Comparison of ENCODE assay signal across 27 cellular contexts in genomic region chr4:8710416-8710815, GRCh38.
DNase-seq lines count a peak whose midpoint lies in the region; ATAC-seq and TF ChIP-seq lines count a peak whose summit lies in the region.
"Had no signal": no experiment of that assay in that cellular context is flagged by ENCODE, and none has a peak within 500 bp of the region (broad histone marks: within the 10 kb centered on the region; RNA-seq: fewer than 3 reads in every experiment).

No MANE protein-coding gene starts in this region.

- H3K36me3 Mint-ChIP-seq in WTC11 = peaks cover 15% of the 10 kb centered on the region
- no peaks in the 10 kb centered on the region for H3K36me3 Mint-ChIP-seq in activated T-helper 17 cell treated with anti-CD3 and anti-CD28 coated beads, Interleukin-2, amount 50 U/mL, for 72 hours (ENCODE audit: low read depth)
- H3K36me3 Mint-ChIP-seq: CD8-positive, alpha-beta T cell had no signal

- CTCF ChIA-PET in WTC11 (lab: Charles Lee) = interaction anchor here (0.5 kb wide), 1 partner anchor 1317 kb away, joined by 3 read pairs; no protein-coding TSS in a partner anchor

- H3K27me3 ChIP-seq in lower lobe of right lung (ENCODE audit: low read depth) = peaks cover 25% of the 10 kb centered on the region
- peaks cover 0 to 45% (median 6%) of the 10 kb centered on the region in 3 donors for H3K27me3 ChIP-seq in stomach

- no peak for TF ChIP-seq CTCF in WTC11 (IDR thresholded peaks at IDR 0.05)
- no peak for TF ChIP-seq CTCF in lower lobe of right lung (IDR thresholded peaks at IDR 0.05)
- no peak for TF ChIP-seq CTCF in stomach (IDR thresholded peaks at IDR 0.05)

- no peak overlapping the region for H3K4me3 Mint-ChIP-seq in WTC11
- no peak overlapping the region for H3K4me3 Mint-ChIP-seq in activated T-helper 17 cell treated with anti-CD3 and anti-CD28 coated beads, Interleukin-2, amount 50 U/mL, for 72 hours
- H3K4me3 Mint-ChIP-seq: activated T-cell treated with anti-CD3 and anti-CD28 coated beads, Interleukin-2, amount 50 U/mL, for 4 hours; CD8-positive, alpha-beta T cell; stimulated activated naive B cell treated with anti-CD40 and anti-IgM and Interleukin-4, amounts not matched to agents 10 μg/mL and 1 μg/mL and 100 μg/mL, for 72 hours had no signal

- TF ChIP-seq POLR2A in stomach (IDR thresholded peaks at IDR 0.05) = no peak

- H3K27ac ChIP-seq in lower lobe of right lung = no peak overlapping the region
- no peak overlapping the region for H3K27ac ChIP-seq in stomach
- H3K27ac ChIP-seq: brain microvascular endothelial cell, epithelial cell of prostate, GM23248, PC-9, psoas muscle, thoracic aorta had no signal

- H3K36me3 ChIP-seq in lower lobe of right lung (no peaks in the 10 kb centered on the region), stomach (no peaks in the 10 kb centered on the region)
- H3K36me3 ChIP-seq: brain microvascular endothelial cell, thoracic aorta had no signal

- intact Hi-C loops in lower lobe of right lung (cut with DNase I) = no loop called here
- intact Hi-C loops in stomach (cut with DNase I; ENCODE audit: low total_unique reads) = no loop called here

- 81 to 95% (median 90%) methylated on average over 5 to 6 of the region's 6 CpGs for WGBS in stomach, 5 donors

- no peak overlapping the region for H3K4me3 ChIP-seq in lower lobe of right lung
- H3K4me3 ChIP-seq in stomach = no peak overlapping the region
- H3K4me3 ChIP-seq: GM23248, PC-9, psoas muscle, thoracic aorta had no signal

- H3K9me3 ChIP-seq in lower lobe of right lung (peaks cover 10% of the 10 kb centered on the region), stomach (peaks cover 8 to 55% (median 37%) of the 10 kb centered on the region in 4 donors)

- POLR2A ChIA-PET in WTC11 (lab: Charles Lee) = no interaction called here

- TF ChIP-seq EP300 in stomach (IDR thresholded peaks at IDR 0.05) = no peak

- peaks cover 6% of the 10 kb centered on the region; the same call in 1 of the 2 replicates for H3K27me3 Mint-ChIP-seq in WTC11 (ENCODE audit: low read depth)
- no peaks in the 10 kb centered on the region for H3K27me3 Mint-ChIP-seq in activated T-helper 17 cell treated with anti-CD3 and anti-CD28 coated beads, Interleukin-2, amount 50 U/mL, for 72 hours
- H3K27me3 Mint-ChIP-seq: stimulated activated naive B cell treated with anti-CD40 and anti-IgM and Interleukin-4, amounts not matched to agents 10 μg/mL and 1 μg/mL and 100 μg/mL, for 72 hours had no signal

- H3K27ac Mint-ChIP-seq in WTC11 = no peak overlapping the region
- H3K27ac Mint-ChIP-seq in activated T-helper 17 cell treated with anti-CD3 and anti-CD28 coated beads, Interleukin-2, amount 50 U/mL, for 72 hours = no peak overlapping the region
- H3K27ac Mint-ChIP-seq: CD8-positive, alpha-beta T cell; stimulated activated naive B cell treated with anti-CD40 and anti-IgM and Interleukin-4, amounts not matched to agents 10 μg/mL and 1 μg/mL and 100 μg/mL, for 72 hours had no signal

- H3K4me1 ChIP-seq in lower lobe of right lung (no peaks in the 10 kb centered on the region), stomach (no peaks in the 10 kb centered on the region)
- H3K4me1 ChIP-seq: psoas muscle had no signal

- ATAC-seq in WTC11 (no peak), lower lobe of right lung (no peak), HG03469 (IDR thresholded peaks at IDR 0.05; ENCODE audit: unreplicated experiment) (no peak), GM21381 (IDR thresholded peaks at IDR 0.05; ENCODE audit: unreplicated experiment) (no peak)
- ATAC-seq in activated T-helper 17 cell treated with anti-CD3 and anti-CD28 coated beads, Interleukin-2, amount 50 U/mL, for 72 hours (replicated peaks) = no peak
- ATAC-seq: activated T-cell treated with anti-CD3 and anti-CD28 coated beads, Interleukin-2, amount 50 U/mL, for 4 hours; CD8-positive, alpha-beta T cell; left colon; psoas muscle; stimulated activated naive B cell treated with anti-CD40 and anti-IgM and Interleukin-4, amounts not matched to agents 10 μg/mL and 1 μg/mL and 100 μg/mL, for 72 hours had no signal

- H3K4me1 Mint-ChIP-seq in WTC11 = peaks cover 9% of the 10 kb centered on the region
- H3K4me1 Mint-ChIP-seq in activated T-helper 17 cell treated with anti-CD3 and anti-CD28 coated beads, Interleukin-2, amount 50 U/mL, for 72 hours = no peaks in the 10 kb centered on the region
- H3K4me1 Mint-ChIP-seq: stimulated activated naive B cell treated with anti-CD40 and anti-IgM and Interleukin-4, amounts not matched to agents 10 μg/mL and 1 μg/mL and 100 μg/mL, for 72 hours had no signal

- peak; percentile 39 for DNase-seq in activated effector memory CD4-positive, alpha-beta T cell treated with anti-CD3 and anti-CD28 coated beads, Interleukin-2, amount 50 U/mL, for 16 hours
- DNase-seq in activated effector memory CD4-positive, alpha-beta T cell treated with Interleukin-2 at 50 U/mL for 16 hours = no peak
- DNase-seq in WTC11 (ENCODE audit: low spot score) = peak; percentile 5
- DNase-seq in lower lobe of right lung = peak; percentile 18
- peak; percentile 11 for DNase-seq in stomach
- DNase-seq: activated CD4-positive, alpha-beta T cell treated with anti-CD3 and anti-CD28 coated beads for 48 hours; activated naive CD4-positive, alpha-beta T cell treated with Interleukin-2 at 50 U/mL for 16 hours; activated T-cell treated with anti-CD3 and anti-CD28 coated beads, Interleukin-2, amount 50 U/mL, for 4 hours; brain microvascular endothelial cell; CD8-positive, alpha-beta T cell; effector CD4-positive, alpha-beta T cell; GM23248; hippocampal formation; left colon; MV-4-11; NCI-H1436 treated with DMSO at 0.1 percent for 48 hours; NCI-H226; NCI-H526 treated with DMSO at 0.1 percent for 48 hours; nucleus accumbens; PC-9; stimulated activated naive B cell treated with anti-CD40 and anti-IgM and Interleukin-4, amounts not matched to agents 10 μg/mL and 1 μg/mL and 100 μg/mL, for 72 hours had no signal

- H3K9me3 Mint-ChIP-seq in WTC11 = peaks cover 29% of the 10 kb centered on the region
- peaks cover 15% of the 10 kb centered on the region for H3K9me3 Mint-ChIP-seq in activated T-helper 17 cell treated with anti-CD3 and anti-CD28 coated beads, Interleukin-2, amount 50 U/mL, for 72 hours

TF ChIP-seq in WTC11, 78 proteins besides CTCF, POLR2A, EP300 and RAD21:
- TF ChIP-seq ZNF219 (CRISPR knock-in tag; IDR thresholded peaks at IDR 0.05; ENCODE audit: borderline replicate concordance) (no peak), NFATC4 (CRISPR knock-in tag; IDR thresholded peaks at IDR 0.05) (no peak), E2F1 (CRISPR knock-in tag; IDR thresholded peaks at IDR 0.05) (no peak), RORB (CRISPR knock-in tag; IDR thresholded peaks at IDR 0.05) (no peak), MYBL2 (CRISPR knock-in tag; IDR thresholded peaks at IDR 0.05) (no peak), SOX15 (CRISPR knock-in tag; IDR thresholded peaks at IDR 0.05) (no peak), RELA (CRISPR knock-in tag; IDR thresholded peaks at IDR 0.05; ENCODE audit: borderline replicate concordance) (no peak), NR2C2 (CRISPR knock-in tag; IDR thresholded peaks at IDR 0.05) (no peak), KAT7 (CRISPR knock-in tag; IDR thresholded peaks at IDR 0.05; ENCODE audit: borderline replicate concordance) (no peak)
